8 cellular contexts compared by ENCODE assay signal in the genomic region with DNA sequence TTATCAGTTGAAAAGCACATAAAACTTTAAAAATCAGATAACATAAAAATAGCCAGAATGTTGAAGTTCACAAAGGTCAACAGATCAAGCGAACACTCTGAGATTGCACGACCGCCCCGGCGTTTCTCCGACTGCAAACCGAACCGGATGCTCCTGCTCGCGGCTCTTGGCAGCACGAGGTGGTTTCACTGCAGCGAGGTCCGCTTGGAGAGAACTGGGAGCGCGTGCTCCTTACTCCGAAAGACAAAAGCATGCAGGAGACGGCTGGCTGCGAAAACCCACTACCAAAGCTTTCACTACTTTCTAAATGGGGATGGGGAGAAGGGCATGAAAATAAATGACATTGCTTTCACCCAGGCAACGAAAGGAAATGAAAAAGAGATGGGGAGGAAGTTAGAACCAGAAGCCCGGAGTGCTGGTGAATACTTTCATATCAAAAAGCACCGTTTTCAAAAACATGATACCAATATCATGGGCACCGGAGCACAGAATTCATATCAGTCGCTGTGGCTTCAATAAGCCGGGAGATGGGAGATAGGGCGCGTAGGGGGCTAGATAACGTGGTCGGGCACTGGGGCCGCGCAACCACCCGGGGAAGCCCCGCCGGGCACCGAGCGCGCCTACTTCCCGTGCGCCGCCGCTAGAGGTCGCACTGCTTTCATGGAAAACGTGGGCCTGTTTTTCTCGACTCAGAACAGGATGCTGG. TPM values are rescaled to one million over a fixed set of nuclear protein-coding genes. Genes with fewer than 3 reads are reported as not detected.
A peak's percentile ranks its signal among the peaks of the same experiment; 100 is the strongest.
DNase-seq lines count a peak whose midpoint lies in the region; ATAC-seq and TF ChIP-seq lines count a peak whose summit lies in the region.

No MANE protein-coding gene starts in this region.

- H3K27me3 ChIP-seq in KMS-11 (ENCODE audit: insufficient read depth, low read depth) (no peaks in the 10 kb centered on the region), RWPE2 (ENCODE audit: insufficient read depth, poor library complexity, severe bottlenecking) (no peaks in the 10 kb centered on the region), gastroesophageal sphincter (no peaks in the 10 kb centered on the region), neuronal stem cell (ENCODE audit: control insufficient read depth in 3 of 3, insufficient read depth in 3 of 3, low read depth in 1 of 3, low read length in 3 of 3) (peaks cover 0 to 17% (median 3%) of the 10 kb centered on the region in 3 experiments)

- H3K4ac ChIP-seq in neuronal stem cell (ENCODE audit: low read length) = no peak overlapping the region

- no peak overlapping the region for H4K91ac ChIP-seq in neuronal stem cell (ENCODE audit: low read depth, low read length, poor library complexity)

- no peaks in the 10 kb centered on the region for H3K79me2 ChIP-seq in KMS-11 (ENCODE audit: insufficient read depth, low read depth)

- H4K8ac ChIP-seq in neuronal stem cell (ENCODE audit: low read depth, low read length) = no peak overlapping the region

- H3K27ac ChIP-seq in KMS-11 (peak overlapping the region; percentile 23), RWPE2 (ENCODE audit: poor library complexity, severe bottlenecking) (no peak overlapping the region), gastroesophageal sphincter (peak overlapping the region in 2 of 4 donors; percentile 26 to 62), neuronal stem cell (replicated peaks; ENCODE audit: low read length) (no peak overlapping the region)

- H3K14ac ChIP-seq in neuronal stem cell (ENCODE audit: low read length) = no peak overlapping the region

- H3K4me3 ChIP-seq in KMS-11 (IDR thresholded peaks at IDR 0.05; ENCODE audit: insufficient read depth, low read depth, low read length) = peak overlapping the region; percentile 33
- peak overlapping the region; percentile 30 for H3K4me3 ChIP-seq in RWPE2 (ENCODE audit: severe bottlenecking)
- H3K4me3 ChIP-seq in gastroesophageal sphincter = peak overlapping the region; percentile 33 to 51
- H3K4me3 ChIP-seq in neuronal stem cell (ENCODE audit: low read length in 2 of 2) = peak overlapping the region in 1 of 2 donors; percentile 42

- peaks cover 17% of the 10 kb centered on the region for H3K4me1 ChIP-seq in KMS-11 (ENCODE audit: low read depth, poor library complexity, severe bottlenecking)
- H3K4me1 ChIP-seq in RWPE2 (ENCODE audit: insufficient read depth, poor library complexity, severe bottlenecking) = no peaks in the 10 kb centered on the region
- H3K4me1 ChIP-seq in gastroesophageal sphincter = peaks cover 0 to 15% (median 0%) of the 10 kb centered on the region in 3 donors
- H3K4me1 ChIP-seq in neuronal stem cell (ENCODE audit: control insufficient read depth in 2 of 2, insufficient read depth in 1 of 2, low read depth in 1 of 2, low read length in 2 of 2) = peaks cover 0 to 3% of the 10 kb centered on the region in 2 donors

- no peak for TF ChIP-seq EP300 in gastroesophageal sphincter (IDR thresholded peaks at IDR 0.05)

- no peak overlapping the region for H2BK5ac ChIP-seq in neuronal stem cell (ENCODE audit: low read length)

- H2BK12ac ChIP-seq in neuronal stem cell (ENCODE audit: low read length) = no peak overlapping the region

- H3K18ac ChIP-seq in neuronal stem cell (ENCODE audit: low read length) = no peak overlapping the region

- no peaks in the 10 kb centered on the region for H3K79me1 ChIP-seq in neuronal stem cell (ENCODE audit: low read depth, low read length)

- no peaks in the 10 kb centered on the region for H3K9me3 ChIP-seq in RWPE2 (ENCODE audit: severe bottlenecking)
- no peaks in the 10 kb centered on the region for H3K9me3 ChIP-seq in gastroesophageal sphincter
- H3K9me3 ChIP-seq in neuronal stem cell (replicated peaks in 1 of 2; ENCODE audit: control insufficient read depth in 2 of 2, insufficient read depth in 1 of 2, low read depth in 1 of 2, low read length in 2 of 2) = no peaks in the 10 kb centered on the region

- TF ChIP-seq CTCF in KMS-11 (conservative IDR thresholded peaks at IDR 0.05; ENCODE audit: low read depth, low read length) (peak; percentile 95), RWPE2 (IDR thresholded peaks at IDR 0.05; ENCODE audit: poor library complexity, severe bottlenecking) (peak; percentile 100), gastroesophageal sphincter (IDR thresholded peaks at IDR 0.05) (peak; percentile 85 to 97 (median 92))

- H3K36me3 ChIP-seq in KMS-11 (ENCODE audit: insufficient read depth) (no peaks in the 10 kb centered on the region), RWPE2 (ENCODE audit: low read depth) (peaks cover 36% of the 10 kb centered on the region), gastroesophageal sphincter (peaks cover 0 to 69% of the 10 kb centered on the region in 2 donors), neuronal stem cell (replicated peaks in 1 of 2; ENCODE audit: control insufficient read depth in 2 of 2, insufficient read depth in 2 of 2, low read length in 2 of 2) (peaks cover 0 to 2% of the 10 kb centered on the region in 2 donors)

- no peak overlapping the region for H3K23ac ChIP-seq in neuronal stem cell (ENCODE audit: low read depth, low read length, poor library complexity)

- WGBS in gastroesophageal sphincter (ENCODE audit: low coverage in 1 of 2), 2 donors = 0 to 2% methylated on average over 19 to 27 of the region's 43 CpGs
- WGBS in neuronal stem cell (ENCODE audit: extremely low coverage in 2 of 2, insufficient read length in 2 of 2, insufficient replicate concordance in 1 of 2), 2 donors = no CpG with 5 or more reads among the region's 43 CpGs

- DNase-seq in DMS 273 treated with DMSO at 0.1 percent for 48 hours (lab: John Stamatoyannopoulos, UW) (peak; percentile 41), RWPE2 (ENCODE audit: low spot score) (peak; percentile 89), activated gamma-delta T cell treated with Interleukin-2 at 50 U/mL for 16 hours (peak; percentile 75), neuronal stem cell (ENCODE audit: low spot score) (peak; percentile 61), stromal cell of bone marrow (ENCODE audit: low read depth) (peak; percentile 42)

- peak overlapping the region; percentile 88 for H2AFZ ChIP-seq in KMS-11 (ENCODE audit: low read depth)
- H2AFZ ChIP-seq in neuronal stem cell (ENCODE audit: low read length) = peak overlapping the region; percentile 77

- H3K9ac ChIP-seq in KMS-11 (peak overlapping the region; percentile 73), neuronal stem cell (ENCODE audit: low read depth, low read length, poor library complexity) (no peak overlapping the region)

- TF ChIP-seq POLR2A in gastroesophageal sphincter (IDR thresholded peaks at IDR 0.05) = no peak

- no peak overlapping the region for H2BK15ac ChIP-seq in neuronal stem cell (ENCODE audit: low read length)

- H4K20me1 ChIP-seq in KMS-11 (ENCODE audit: insufficient read depth) = no peaks in the 10 kb centered on the region

- H3K4me2 ChIP-seq in KMS-11 = peak overlapping the region; percentile 66
- H3K4me2 ChIP-seq in neuronal stem cell (ENCODE audit: insufficient read depth, low read length, poor library complexity, severe bottlenecking) = peak overlapping the region; percentile 66

- H2AK5ac ChIP-seq in neuronal stem cell (ENCODE audit: low read depth, low read length) = no peak overlapping the region

- no peak overlapping the region for H2BK120ac ChIP-seq in neuronal stem cell (ENCODE audit: low read depth, low read length)

- peak; percentile 67 for ATAC-seq in GM21526 (IDR thresholded peaks at IDR 0.05; ENCODE audit: low FRiP score, unreplicated experiment)
- peak; percentile 90 for ATAC-seq in RWPE2 (ENCODE audit: low read depth)
- ATAC-seq in gastroesophageal sphincter = peak; percentile 81

RNA-seq across cellular contexts. Expression of a gene that starts 8.3 kb away (rescaled TPM):
- not detected for total RNA-seq in gastroesophageal sphincter
- polyA plus RNA-seq in neuronal stem cell (2013, experiment 1 of 2) = not detected
- not detected for polyA plus RNA-seq in neuronal stem cell (2013, experiment 2 of 2)
